1 cellular context compared by ENCODE assay signal in genomic region chr20:45971675-45972499, GRCh38.
TF ChIP-seq lines count a peak whose summit lies in the region.

A gene with protein sequence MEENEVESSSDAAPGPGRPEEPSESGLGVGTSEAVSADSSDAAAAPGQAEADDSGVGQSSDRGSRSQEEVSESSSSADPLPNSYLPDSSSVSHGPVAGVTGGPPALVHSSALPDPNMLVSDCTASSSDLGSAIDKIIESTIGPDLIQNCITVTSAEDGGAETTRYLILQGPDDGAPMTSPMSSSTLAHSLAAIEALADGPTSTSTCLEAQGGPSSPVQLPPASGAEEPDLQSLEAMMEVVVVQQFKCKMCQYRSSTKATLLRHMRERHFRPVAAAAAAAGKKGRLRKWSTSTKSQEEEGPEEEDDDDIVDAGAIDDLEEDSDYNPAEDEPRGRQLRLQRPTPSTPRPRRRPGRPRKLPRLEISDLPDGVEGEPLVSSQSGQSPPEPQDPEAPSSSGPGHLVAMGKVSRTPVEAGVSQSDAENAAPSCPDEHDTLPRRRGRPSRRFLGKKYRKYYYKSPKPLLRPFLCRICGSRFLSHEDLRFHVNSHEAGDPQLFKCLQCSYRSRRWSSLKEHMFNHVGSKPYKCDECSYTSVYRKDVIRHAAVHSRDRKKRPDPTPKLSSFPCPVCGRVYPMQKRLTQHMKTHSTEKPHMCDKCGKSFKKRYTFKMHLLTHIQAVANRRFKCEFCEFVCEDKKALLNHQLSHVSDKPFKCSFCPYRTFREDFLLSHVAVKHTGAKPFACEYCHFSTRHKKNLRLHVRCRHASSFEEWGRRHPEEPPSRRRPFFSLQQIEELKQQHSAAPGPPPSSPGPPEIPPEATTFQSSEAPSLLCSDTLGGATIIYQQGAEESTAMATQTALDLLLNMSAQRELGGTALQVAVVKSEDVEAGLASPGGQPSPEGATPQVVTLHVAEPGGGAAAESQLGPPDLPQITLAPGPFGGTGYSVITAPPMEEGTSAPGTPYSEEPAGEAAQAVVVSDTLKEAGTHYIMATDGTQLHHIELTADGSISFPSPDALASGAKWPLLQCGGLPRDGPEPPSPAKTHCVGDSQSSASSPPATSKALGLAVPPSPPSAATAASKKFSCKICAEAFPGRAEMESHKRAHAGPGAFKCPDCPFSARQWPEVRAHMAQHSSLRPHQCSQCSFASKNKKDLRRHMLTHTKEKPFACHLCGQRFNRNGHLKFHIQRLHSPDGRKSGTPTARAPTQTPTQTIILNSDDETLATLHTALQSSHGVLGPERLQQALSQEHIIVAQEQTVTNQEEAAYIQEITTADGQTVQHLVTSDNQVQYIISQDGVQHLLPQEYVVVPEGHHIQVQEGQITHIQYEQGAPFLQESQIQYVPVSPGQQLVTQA (N-terminal part only) (minus strand): TSS chr20:45972203. CDS start chr20:45971410, 793 bp downstream.

TF ChIP-seq in HepG2, 621 proteins besides CTCF, POLR2A, EP300 and RAD21 (continued from another document and continues in another):
- TF ChIP-seq, protein P1, sequence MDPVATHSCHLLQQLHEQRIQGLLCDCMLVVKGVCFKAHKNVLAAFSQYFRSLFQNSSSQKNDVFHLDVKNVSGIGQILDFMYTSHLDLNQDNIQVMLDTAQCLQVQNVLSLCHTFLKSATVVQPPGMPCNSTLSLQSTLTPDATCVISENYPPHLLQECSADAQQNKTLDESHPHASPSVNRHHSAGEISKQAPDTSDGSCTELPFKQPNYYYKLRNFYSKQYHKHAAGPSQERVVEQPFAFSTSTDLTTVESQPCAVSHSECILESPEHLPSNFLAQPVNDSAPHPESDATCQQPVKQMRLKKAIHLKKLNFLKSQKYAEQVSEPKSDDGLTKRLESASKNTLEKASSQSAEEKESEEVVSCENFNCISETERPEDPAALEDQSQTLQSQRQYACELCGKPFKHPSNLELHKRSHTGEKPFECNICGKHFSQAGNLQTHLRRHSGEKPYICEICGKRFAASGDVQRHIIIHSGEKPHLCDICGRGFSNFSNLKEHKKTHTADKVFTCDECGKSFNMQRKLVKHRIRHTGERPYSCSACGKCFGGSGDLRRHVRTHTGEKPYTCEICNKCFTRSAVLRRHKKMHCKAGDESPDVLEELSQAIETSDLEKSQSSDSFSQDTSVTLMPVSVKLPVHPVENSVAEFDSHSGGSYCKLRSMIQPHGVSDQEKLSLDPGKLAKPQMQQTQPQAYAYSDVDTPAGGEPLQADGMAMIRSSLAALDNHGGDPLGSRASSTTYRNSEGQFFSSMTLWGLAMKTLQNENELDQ (CRISPR knock-in tag; IDR thresholded peaks at IDR 0.05; ENCODE audit: borderline replicate concordance), result 0 out of 2 replicates have a peak, but pooled peaks have one; percentile 87
- TF ChIP-seq ZNF124 (CRISPR knock-in tag; IDR thresholded peaks at IDR 0.05), result peak; percentile 83
- TF ChIP-seq, protein P2, sequence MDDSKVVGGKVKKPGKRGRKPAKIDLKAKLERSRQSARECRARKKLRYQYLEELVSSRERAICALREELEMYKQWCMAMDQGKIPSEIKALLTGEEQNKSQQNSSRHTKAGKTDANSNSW (CRISPR knock-in tag; IDR thresholded peaks at IDR 0.05; ENCODE audit: borderline replicate concordance), result no peak
- TF ChIP-seq, protein P3, sequence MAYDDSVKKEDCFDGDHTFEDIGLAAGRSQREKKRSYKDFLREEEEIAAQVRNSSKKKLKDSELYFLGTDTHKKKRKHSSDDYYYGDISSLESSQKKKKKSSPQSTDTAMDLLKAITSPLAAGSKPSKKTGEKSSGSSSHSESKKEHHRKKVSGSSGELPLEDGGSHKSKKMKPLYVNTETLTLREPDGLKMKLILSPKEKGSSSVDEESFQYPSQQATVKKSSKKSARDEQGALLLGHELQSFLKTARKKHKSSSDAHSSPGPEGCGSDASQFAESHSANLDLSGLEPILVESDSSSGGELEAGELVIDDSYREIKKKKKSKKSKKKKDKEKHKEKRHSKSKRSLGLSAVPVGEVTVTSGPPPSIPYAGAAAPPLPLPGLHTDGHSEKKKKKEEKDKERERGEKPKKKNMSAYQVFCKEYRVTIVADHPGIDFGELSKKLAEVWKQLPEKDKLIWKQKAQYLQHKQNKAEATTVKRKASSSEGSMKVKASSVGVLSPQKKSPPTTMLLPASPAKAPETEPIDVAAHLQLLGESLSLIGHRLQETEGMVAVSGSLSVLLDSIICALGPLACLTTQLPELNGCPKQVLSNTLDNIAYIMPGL (CRISPR knock-in tag; IDR thresholded peaks at IDR 0.05; ENCODE audit: borderline replicate concordance in 1 of 2, low read depth in 1 of 2), result peak; percentile 93 to 98
- TF ChIP-seq ZNF768 (CRISPR knock-in tag; IDR thresholded peaks at IDR 0.05), result peak; percentile 43; the same call in 1 of the 2 replicates
- TF ChIP-seq ZBTB33 (CRISPR knock-in tag; IDR thresholded peaks at IDR 0.05), result no peak; the same call in 1 of the 2 replicates
- TF ChIP-seq JUNB (CRISPR knock-in tag; IDR thresholded peaks at IDR 0.05; ENCODE audit: borderline replicate concordance), result no peak; the same call in 1 of the 2 replicates
- TF ChIP-seq ZNF510 (CRISPR knock-in tag; IDR thresholded peaks at IDR 0.05; ENCODE audit: low read depth), result peak; percentile 94; the same call in 1 of the 2 replicates
- TF ChIP-seq SP5 (CRISPR knock-in tag; IDR thresholded peaks at IDR 0.05; ENCODE audit: borderline replicate concordance, low read depth), result no peak
- peak; percentile 52; the same call in 1 of the 2 replicates for TF ChIP-seq ZNF121 (CRISPR knock-in tag; IDR thresholded peaks at IDR 0.05)
- peak; percentile 31; the same call in 1 of the 2 replicates for TF ChIP-seq ZNF343 (CRISPR knock-in tag; IDR thresholded peaks at IDR 0.05)
- TF ChIP-seq ZNF143 (CRISPR knock-in tag; IDR thresholded peaks at IDR 0.05), result peak; percentile 51; the same call in 1 of the 2 replicates
- peak; percentile 88 for TF ChIP-seq LCORL (IDR thresholded peaks at IDR 0.05)
- peak; percentile 87 for TF ChIP-seq LCORL (CRISPR knock-in tag; IDR thresholded peaks at IDR 0.05)
- TF ChIP-seq HMG20B (CRISPR knock-in tag; conservative IDR thresholded peaks at IDR 0.05), result peak; percentile 22
- peak; percentile 24; the same call in 1 of the 2 replicates for TF ChIP-seq KDM4B (CRISPR knock-in tag; IDR thresholded peaks at IDR 0.05)
- TF ChIP-seq, protein P4, sequence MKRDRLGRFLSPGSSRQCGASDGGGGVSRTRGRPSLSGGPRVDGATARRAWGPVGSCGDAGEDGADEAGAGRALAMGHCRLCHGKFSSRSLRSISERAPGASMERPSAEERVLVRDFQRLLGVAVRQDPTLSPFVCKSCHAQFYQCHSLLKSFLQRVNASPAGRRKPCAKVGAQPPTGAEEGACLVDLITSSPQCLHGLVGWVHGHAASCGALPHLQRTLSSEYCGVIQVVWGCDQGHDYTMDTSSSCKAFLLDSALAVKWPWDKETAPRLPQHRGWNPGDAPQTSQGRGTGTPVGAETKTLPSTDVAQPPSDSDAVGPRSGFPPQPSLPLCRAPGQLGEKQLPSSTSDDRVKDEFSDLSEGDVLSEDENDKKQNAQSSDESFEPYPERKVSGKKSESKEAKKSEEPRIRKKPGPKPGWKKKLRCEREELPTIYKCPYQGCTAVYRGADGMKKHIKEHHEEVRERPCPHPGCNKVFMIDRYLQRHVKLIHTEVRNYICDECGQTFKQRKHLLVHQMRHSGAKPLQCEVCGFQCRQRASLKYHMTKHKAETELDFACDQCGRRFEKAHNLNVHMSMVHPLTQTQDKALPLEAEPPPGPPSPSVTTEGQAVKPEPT (CRISPR knock-in tag; IDR thresholded peaks at IDR 0.05; ENCODE audit: low read depth), result peak; percentile 74; the same call in 1 of the 2 replicates
- TF ChIP-seq, protein P5, sequence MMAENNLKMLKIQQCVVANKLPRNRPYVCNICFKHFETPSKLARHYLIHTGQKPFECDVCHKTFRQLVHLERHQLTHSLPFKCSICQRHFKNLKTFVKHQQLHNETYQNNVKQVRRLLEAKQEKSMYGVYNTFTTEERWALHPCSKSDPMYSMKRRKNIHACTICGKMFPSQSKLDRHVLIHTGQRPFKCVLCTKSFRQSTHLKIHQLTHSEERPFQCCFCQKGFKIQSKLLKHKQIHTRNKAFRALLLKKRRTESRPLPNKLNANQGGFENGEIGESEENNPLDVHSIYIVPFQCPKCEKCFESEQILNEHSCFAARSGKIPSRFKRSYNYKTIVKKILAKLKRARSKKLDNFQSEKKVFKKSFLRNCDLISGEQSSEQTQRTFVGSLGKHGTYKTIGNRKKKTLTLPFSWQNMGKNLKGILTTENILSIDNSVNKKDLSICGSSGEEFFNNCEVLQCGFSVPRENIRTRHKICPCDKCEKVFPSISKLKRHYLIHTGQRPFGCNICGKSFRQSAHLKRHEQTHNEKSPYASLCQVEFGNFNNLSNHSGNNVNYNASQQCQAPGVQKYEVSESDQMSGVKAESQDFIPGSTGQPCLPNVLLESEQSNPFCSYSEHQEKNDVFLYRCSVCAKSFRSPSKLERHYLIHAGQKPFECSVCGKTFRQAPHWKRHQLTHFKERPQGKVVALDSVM (CRISPR knock-in tag; IDR thresholded peaks at IDR 0.05), result peak; percentile 53
- TF ChIP-seq ZNF333 (CRISPR knock-in tag; IDR thresholded peaks at IDR 0.05; ENCODE audit: borderline replicate concordance), result no peak
- TF ChIP-seq ZFP1 (CRISPR knock-in tag; IDR thresholded peaks at IDR 0.05), result peak; percentile 87; the same call in 1 of the 2 replicates
- TF ChIP-seq ZNF674 (CRISPR knock-in tag; IDR thresholded peaks at IDR 0.05; ENCODE audit: low read depth), result no peak
- TF ChIP-seq GATAD1 (CRISPR knock-in tag; IDR thresholded peaks at IDR 0.05), result peak; percentile 85
- peak; percentile 95 for TF ChIP-seq ZFX (CRISPR knock-in tag; IDR thresholded peaks at IDR 0.05; ENCODE audit: low read depth)
- peak; percentile 83; the same call in 1 of the 2 replicates for TF ChIP-seq JDP2 (CRISPR knock-in tag; IDR thresholded peaks at IDR 0.05; ENCODE audit: borderline replicate concordance)
- TF ChIP-seq MAFG (CRISPR knock-in tag; IDR thresholded peaks at IDR 0.05), result no peak
- TF ChIP-seq EZH2 (conservative IDR thresholded peaks at IDR 0.05; ENCODE audit: low read depth, low read length), result no peak
- peak; percentile 83; the same call in 1 of the 2 replicates for TF ChIP-seq SMAD3 (CRISPR knock-in tag; IDR thresholded peaks at IDR 0.05)
- peak; percentile 99 for TF ChIP-seq ZFP82 (CRISPR knock-in tag; IDR thresholded peaks at IDR 0.05; ENCODE audit: borderline replicate concordance)
- 0 out of 2 replicates have a peak, but pooled peaks have one; percentile 26 for TF ChIP-seq RELA (CRISPR knock-in tag; IDR thresholded peaks at IDR 0.05)
- TF ChIP-seq TRAFD1 (CRISPR knock-in tag; IDR thresholded peaks at IDR 0.05; ENCODE audit: borderline replicate concordance), result peak; percentile 93; the same call in 1 of the 2 replicates
- 0 out of 2 replicates have a peak, but pooled peaks have one; percentile 56 for TF ChIP-seq DDIT3 (CRISPR knock-in tag; IDR thresholded peaks at IDR 0.05)
- TF ChIP-seq TP53 (CRISPR knock-in tag; conservative IDR thresholded peaks at IDR 0.05), result peak; percentile 13; the same call in 1 of the 2 replicates
- peak; percentile 84 for TF ChIP-seq SMYD3 (CRISPR knock-in tag; IDR thresholded peaks at IDR 0.05)
- TF ChIP-seq NFYB (CRISPR knock-in tag; IDR thresholded peaks at IDR 0.05), result no peak; the same call in none of the 2 replicates
- TF ChIP-seq RARG (CRISPR knock-in tag; IDR thresholded peaks at IDR 0.05; ENCODE audit: low read depth), result peak; percentile 85; the same call in 1 of the 2 replicates
- TF ChIP-seq ZNF704 (CRISPR knock-in tag; IDR thresholded peaks at IDR 0.05; ENCODE audit: borderline replicate concordance), result peak; percentile 51
- peak; percentile 63; the same call in 1 of the 2 replicates for TF ChIP-seq SMAD1 (CRISPR knock-in tag; IDR thresholded peaks at IDR 0.05; ENCODE audit: borderline replicate concordance, low read depth)
- TF ChIP-seq ZNF34 (CRISPR knock-in tag; IDR thresholded peaks at IDR 0.05; ENCODE audit: borderline replicate concordance), result no peak
- TF ChIP-seq, protein P6, sequence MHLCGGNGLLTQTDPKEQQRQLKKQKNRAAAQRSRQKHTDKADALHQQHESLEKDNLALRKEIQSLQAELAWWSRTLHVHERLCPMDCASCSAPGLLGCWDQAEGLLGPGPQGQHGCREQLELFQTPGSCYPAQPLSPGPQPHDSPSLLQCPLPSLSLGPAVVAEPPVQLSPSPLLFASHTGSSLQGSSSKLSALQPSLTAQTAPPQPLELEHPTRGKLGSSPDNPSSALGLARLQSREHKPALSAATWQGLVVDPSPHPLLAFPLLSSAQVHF (CRISPR knock-in tag; IDR thresholded peaks at IDR 0.05), result peak; percentile 64; the same call in 1 of the 2 replicates
- TF ChIP-seq ZNF678 (CRISPR knock-in tag; IDR thresholded peaks at IDR 0.05), result no peak
- TF ChIP-seq ZNF496 (CRISPR knock-in tag; IDR thresholded peaks at IDR 0.05; ENCODE audit: insufficient replicate concordance), result no peak
- TF ChIP-seq ISX (CRISPR knock-in tag; conservative IDR thresholded peaks at IDR 0.05), result peak; percentile 79
- TF ChIP-seq TOE1 (CRISPR knock-in tag; IDR thresholded peaks at IDR 0.05), result peak; percentile 94
